In the genomic region with DNA sequence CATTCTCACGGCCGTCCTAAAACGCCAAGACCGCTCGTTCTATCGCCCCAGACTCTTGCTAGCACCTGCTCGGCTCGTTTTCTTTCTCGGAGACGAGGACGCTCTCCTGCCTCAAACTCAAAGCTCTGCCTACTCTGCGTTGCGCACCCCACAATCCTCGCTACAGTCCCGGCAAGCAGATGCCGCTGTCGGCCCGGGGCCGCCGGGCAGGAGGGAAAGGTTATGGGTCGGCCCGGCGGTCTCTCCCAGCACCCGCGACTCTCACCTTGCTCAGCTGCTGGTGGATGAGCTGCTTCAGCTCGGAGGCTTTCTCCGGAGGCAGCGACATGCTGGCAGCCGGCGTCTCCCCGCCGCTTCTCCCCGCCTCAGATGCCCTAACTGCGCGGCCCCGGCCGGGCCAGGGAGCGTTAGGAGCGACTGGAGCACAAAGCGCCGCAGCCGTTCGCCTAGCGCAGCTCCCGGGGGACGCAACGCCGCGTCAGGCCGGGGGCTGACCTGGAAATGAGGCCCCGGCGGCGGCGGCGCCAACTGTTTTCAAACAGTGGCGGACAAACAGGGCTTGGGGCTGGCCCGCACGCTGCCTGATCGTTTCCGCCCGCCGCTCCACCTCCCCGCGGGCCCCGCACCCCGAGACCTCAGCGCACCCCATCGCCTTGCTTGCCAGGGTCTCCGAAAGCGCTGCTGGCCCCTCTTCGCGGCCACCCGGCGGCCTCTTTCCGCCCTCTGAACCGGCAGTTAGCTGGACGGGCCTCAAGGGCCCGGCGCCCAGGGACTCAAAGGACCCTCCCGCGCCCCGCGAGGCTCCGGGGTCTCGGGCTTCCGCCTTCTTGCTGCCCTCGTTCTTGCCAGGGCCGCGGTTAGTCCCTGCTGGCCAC, we compare ENCODE assay signal across 8 cellular contexts. TPM values are rescaled to one million over a fixed set of nuclear protein-coding genes. Genes with fewer than 3 reads are reported as not detected.
DNase-seq lines count a peak whose midpoint lies in the region; ATAC-seq and TF ChIP-seq lines count a peak whose summit lies in the region.

A gene with protein sequence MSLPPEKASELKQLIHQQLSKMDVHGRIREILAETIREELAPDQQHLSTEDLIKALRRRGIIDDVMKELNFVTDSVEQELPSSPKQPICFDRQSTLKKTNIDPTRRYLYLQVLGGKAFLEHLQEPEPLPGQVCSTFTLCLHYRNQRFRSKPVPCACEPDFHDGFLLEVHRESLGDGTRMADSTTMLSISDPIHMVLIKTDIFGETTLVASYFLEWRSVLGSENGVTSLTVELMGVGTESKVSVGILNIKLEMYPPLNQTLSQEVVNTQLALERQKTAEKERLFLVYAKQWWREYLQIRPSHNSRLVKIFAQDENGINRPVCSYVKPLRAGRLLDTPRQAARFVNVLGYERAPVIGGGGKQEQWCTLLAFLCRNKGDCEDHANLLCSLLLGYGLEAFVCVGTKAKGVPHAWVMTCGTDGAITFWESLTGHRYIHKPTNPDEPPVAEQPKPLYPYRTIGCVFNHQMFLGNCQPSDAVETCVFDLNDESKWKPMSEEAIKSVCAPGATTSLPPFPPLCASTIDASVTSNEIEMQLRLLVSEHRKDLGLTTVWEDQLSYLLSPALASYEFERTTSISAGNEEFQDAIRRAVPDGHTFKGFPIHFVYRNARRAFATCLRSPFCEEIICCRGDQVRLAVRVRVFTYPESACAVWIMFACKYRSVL (minus strand): TSS at position 503 of the 875 bp plus-strand sequence. CDS start 175 bp downstream, at position 328.
A gene with protein sequence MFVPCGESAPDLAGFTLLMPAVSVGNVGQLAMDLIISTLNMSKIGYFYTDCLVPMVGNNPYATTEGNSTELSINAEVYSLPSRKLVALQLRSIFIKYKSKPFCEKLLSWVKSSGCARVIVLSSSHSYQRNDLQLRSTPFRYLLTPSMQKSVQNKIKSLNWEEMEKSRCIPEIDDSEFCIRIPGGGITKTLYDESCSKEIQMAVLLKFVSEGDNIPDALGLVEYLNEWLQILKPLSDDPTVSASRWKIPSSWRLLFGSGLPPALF (plus strand): TSS at position 822 of the 875 bp plus-strand sequence. CDS start 66 bp downstream, outside the sequence.

- peak within 1 kb of the TSS; percentile 77 to 95 (median 86) for H3K4me3 ChIP-seq in BLaER1 treated with 17β-estradiol and CSF1 and Interleukin-3, amounts not matched to agents 10 nM and 100 nM
- H3K4me3 ChIP-seq in right lobe of liver = peak within 1 kb of the TSS; percentile 92 to 96 (median 94)

- no peak for TF ChIP-seq CTCF in right lobe of liver (IDR thresholded peaks at IDR 0.05)

- H3K27ac ChIP-seq in BLaER1 treated with 17β-estradiol and CSF1 and Interleukin-3, amounts not matched to agents 10 nM and 100 nM = peak within 1 kb of the TSS; percentile 94 to 100 (median 99)
- peak within 1 kb of the TSS; percentile 98 to 99 (median 99) for H3K27ac ChIP-seq in right lobe of liver

- DNase-seq in NCI-H82 (lab: John Stamatoyannopoulos, UW) (peak; percentile 91), dermis blood vessel endothelial cell (peak; percentile 94), right lobe of liver (peak; percentile 90 to 92 (median 92))
- DNase-seq in activated CD4-positive, alpha-beta T cell treated with anti-CD3 and anti-CD28 coated beads, Interleukin-2, amount 50 U/mL, for 4 hours = peak; percentile 75 to 77
- peak; percentile 85 for DNase-seq in stimulated activated CD4-positive, alpha-beta T cell treated with anti-CD3 and anti-CD28 coated beads, Interleukin-4, amount 100 ng/mL, for 24 hours

- ATAC-seq in GM19324 (IDR thresholded peaks at IDR 0.05; ENCODE audit: low FRiP score, unreplicated experiment) (peak; percentile 85), HG03457 (IDR thresholded peaks at IDR 0.05; ENCODE audit: unreplicated experiment) (peak; percentile 71), right lobe of liver (peak; percentile 92 to 96 (median 94))

- WGBS in right lobe of liver (ENCODE audit: insufficient coverage, low coverage, low lambda C conversion rate, missing lambda C conversion rate) = 0% methylated on average over 19 of the region's 89 CpGs

- H3K27me3 ChIP-seq in BLaER1 treated with 17β-estradiol and CSF1 and Interleukin-3, amounts not matched to agents 10 nM and 100 nM = no peaks in the 10 kb centered on the region
- no peaks in the 10 kb centered on the region for H3K27me3 ChIP-seq in right lobe of liver

- H3K9ac ChIP-seq in BLaER1 treated with 17β-estradiol and CSF1 and Interleukin-3, amounts not matched to agents 10 nM and 100 nM = peak within 1 kb of the TSS; percentile 91 to 100 (median 99)

- peaks cover 30 to 44% (median 40%) of the 10 kb centered on the region in 10 experiments for H3K4me1 ChIP-seq in BLaER1 treated with 17β-estradiol and CSF1 and Interleukin-3, amounts not matched to agents 10 nM and 100 nM
- peaks cover 0 to 33% (median 7%) of the 10 kb centered on the region in 4 donors for H3K4me1 ChIP-seq in right lobe of liver

- H3K4me2 ChIP-seq in BLaER1 treated with 17β-estradiol and CSF1 and Interleukin-3, amounts not matched to agents 10 nM and 100 nM = peak within 1 kb of the TSS; percentile 89 to 99 (median 94)

- intact Hi-C loops in right lobe of liver (cut with DNase I) = no loop called here

- peaks cover 36 to 70% (median 51%) of the 10 kb centered on the region in 11 experiments for H3K36me3 ChIP-seq in BLaER1 treated with 17β-estradiol and CSF1 and Interleukin-3, amounts not matched to agents 10 nM and 100 nM
- peaks cover 0 to 15% (median 3%) of the 10 kb centered on the region in 4 donors for H3K36me3 ChIP-seq in right lobe of liver

- no peaks in the 10 kb centered on the region for H3K9me3 ChIP-seq in BLaER1 treated with 17β-estradiol and CSF1 and Interleukin-3, amounts not matched to agents 10 nM and 100 nM (replicated peaks in 1 of 11)
- no peaks in the 10 kb centered on the region for H3K9me3 ChIP-seq in right lobe of liver

- peak; percentile 88 for TF ChIP-seq POLR2A in right lobe of liver (IDR thresholded peaks at IDR 0.05)

- peaks cover 24 to 50% (median 40%) of the 10 kb centered on the region in 11 experiments; a peak in 20 of 22 replicates for H4K20me1 ChIP-seq in BLaER1 treated with 17β-estradiol and CSF1 and Interleukin-3, amounts not matched to agents 10 nM and 100 nM

RNA-seq across cellular contexts. Expression of the first gene that starts in this region (rescaled TPM):
- total RNA-seq in dermis blood vessel endothelial cell (14.8 and 18.2 TPM in 2 replicates), right lobe of liver (1 to 10 TPM; 2.1 to 5.6 (median 3.7) TPM)

RNA-seq across cellular contexts. Expression of the second gene that starts in this region (rescaled TPM):
- total RNA-seq in dermis blood vessel endothelial cell (72.6 and 79.0 TPM in 2 replicates), right lobe of liver (10 to 100 TPM; 27.2 to 37.4 (median 30.7) TPM)

Comparison
In these comparisons a context has a peak if more than half of its experiments do, and no peak if none do; other contexts are left out.
1. Peak in every context shown above with its lines: DNase-seq, ATAC-seq, H3K4me3 ChIP-seq and H3K27ac ChIP-seq.